In genomic region chr6:88970301-88970700, GRCh38 we compare ENCODE assay signal across 8 cellular contexts.
"Had no signal": no experiment of that assay in that cellular context is flagged by ENCODE, and none has a peak within 500 bp of the region (broad histone marks: within the 10 kb centered on the region; RNA-seq: fewer than 3 reads in every experiment).

No MANE protein-coding gene starts in this region.

- H2AFZ ChIP-seq: GM23248, GM23338 had no signal

- H3K4me3 ChIP-seq: GM23248, GM23338, HAP-1 had no signal

- H3K27ac ChIP-seq: GM23248 had no signal

- H3K36me3 ChIP-seq: HAP-1 had no signal

- H3K9me3 ChIP-seq: HAP-1 had no signal

- H3K9ac ChIP-seq: GM23248 had no signal

- DNase-seq: GM23248, GOT3, H7, H9, HCEC 1CT, HFFc6 had no signal

- H3K4me2 ChIP-seq: GM23338 had no signal
